In genomic region chr21:45818276-45818903, GRCh38 we compare ENCODE assay signal across 9 cellular contexts.
A peak's percentile ranks its signal among the peaks of the same experiment; 100 is the strongest.
DNase-seq lines count a peak whose midpoint lies in the region; ATAC-seq and TF ChIP-seq lines count a peak whose summit lies in the region.
"Had no signal": no experiment of that assay in that cellular context is flagged by ENCODE, and none has a peak within 500 bp of the region (broad histone marks: within the 10 kb centered on the region; RNA-seq: fewer than 3 reads in every experiment).

No MANE protein-coding gene starts in this region.

- H3K27ac ChIP-seq in SJCRH30 = no peak overlapping the region
- H3K27ac ChIP-seq: colonic mucosa had no signal

- TF ChIP-seq CTCF in AG09309 (IDR thresholded peaks at IDR 0.05; ENCODE audit: control insufficient read depth, insufficient read depth, low read depth, low read length, missing control alignments) = no peak

- no peaks in the 10 kb centered on the region for H3K9me3 ChIP-seq in SJCRH30 (replicated peaks)
- H3K9me3 ChIP-seq: colonic mucosa had no signal

- ATAC-seq in GM19463 (IDR thresholded peaks at IDR 0.05; ENCODE audit: unreplicated experiment) (peak; percentile 33), HG02981 (IDR thresholded peaks at IDR 0.05; ENCODE audit: unreplicated experiment) (no peak), HG03196 (IDR thresholded peaks at IDR 0.05; ENCODE audit: unreplicated experiment) (no peak)

- H3K4me3 ChIP-seq in AG09309 (ENCODE audit: control insufficient read depth, low read depth, low read length) (no peak overlapping the region), SJCRH30 (no peak overlapping the region)
- H3K4me3 ChIP-seq: colonic mucosa had no signal

- H3K4me1 ChIP-seq in SJCRH30 = peaks cover 3% of the 10 kb centered on the region; the same call in 1 of the 2 replicates
- H3K4me1 ChIP-seq: colonic mucosa had no signal

- no peaks in the 10 kb centered on the region; the same call in 1 of the 2 replicates for H3K27me3 ChIP-seq in SJCRH30
- H3K27me3 ChIP-seq: colonic mucosa had no signal

- peak; percentile 58 for DNase-seq in AG09309 (ENCODE audit: low read depth)
- DNase-seq in SKM-1 (lab: John Stamatoyannopoulos, UW; ENCODE audit: unreplicated experiment) = peak; percentile 61
- peak; percentile 45 for DNase-seq in fibroblast of peridontal ligament (ENCODE audit: extremely low read depth)
- no peak for DNase-seq in SJCRH30
- DNase-seq in pons (ENCODE audit: low spot score) = no peak
- DNase-seq: colonic mucosa had no signal

- H3K36me3 ChIP-seq in SJCRH30 = no peaks in the 10 kb centered on the region
- H3K36me3 ChIP-seq: colonic mucosa had no signal

Comparison
In these comparisons a context has a peak if more than half of its experiments do, and no peak if none do; other contexts are left out.
1. DNase-seq: peak in AG09309 (single experiment), SKM-1 (single experiment) and fibroblast of peridontal ligament (single experiment); none in SJCRH30 (0 of 2) and pons (single experiment).